Comparison of ENCODE assay signal across 16 cellular contexts in genomic region chr17:79226037-79226436, GRCh38.
DNase-seq lines count a peak whose midpoint lies in the region; ATAC-seq and TF ChIP-seq lines count a peak whose summit lies in the region.
"Had no signal": no experiment of that assay in that cellular context is flagged by ENCODE, and none has a peak within 500 bp of the region (broad histone marks: within the 10 kb centered on the region; RNA-seq: fewer than 3 reads in every experiment).

No MANE protein-coding gene starts in this region.

- H3K4me1 Mint-ChIP-seq in GM23338 (peaks cover 10% of the 10 kb centered on the region), endothelial cell (ENCODE audit: unreplicated experiment) (no peaks in the 10 kb centered on the region)
- H3K4me1 Mint-ChIP-seq: B cell; CD4-positive, CD25-positive, alpha-beta regulatory T cell had no signal

- no peaks in the 10 kb centered on the region for H3K9me3 Mint-ChIP-seq in GM23338
- no peaks in the 10 kb centered on the region for H3K9me3 Mint-ChIP-seq in endothelial cell (ENCODE audit: unreplicated experiment)
- H3K9me3 Mint-ChIP-seq: CD4-positive, CD25-positive, alpha-beta regulatory T cell; CD8-positive, alpha-beta T cell; H9 had no signal

- H2AFZ ChIP-seq in GM23338: no peak overlapping the region

- no peaks in the 10 kb centered on the region for H3K36me3 ChIP-seq in GM23338 (ENCODE audit: insufficient read depth)
- H3K36me3 ChIP-seq: BLaER1 had no signal

- no peak overlapping the region for H3K4me3 ChIP-seq in GM23338
- H3K4me3 ChIP-seq: BLaER1 had no signal

- H3K4me2 ChIP-seq in GM23338: no peak overlapping the region
- H3K4me2 ChIP-seq: BLaER1 had no signal

- H3F3A ChIP-seq in GM23338 (replicated peaks; ENCODE audit: low read depth): no peaks in the 10 kb centered on the region

- H3K27me3 Mint-ChIP-seq in GM23338 (ENCODE audit: insufficient read depth, low read depth, poor library complexity) (peaks cover 13% of the 10 kb centered on the region), endothelial cell (ENCODE audit: unreplicated experiment) (peaks cover 10% of the 10 kb centered on the region)

- CTCF ChIA-PET in RWPE1 (lab: Yijun Ruan, JAX): no interaction called here

- H4K20me1 ChIP-seq in GM23338 (replicated peaks; ENCODE audit: insufficient read depth): no peaks in the 10 kb centered on the region
- H4K20me1 ChIP-seq: BLaER1 had no signal

- ATAC-seq in GM23338: no peak
- ATAC-seq in HG02970 (IDR thresholded peaks at IDR 0.05; ENCODE audit: low FRiP score, unreplicated experiment): no peak
- ATAC-seq: CD8-positive, alpha-beta T cell; HCT116 had no signal

- POLR2A ChIA-PET in RWPE1 (lab: Yijun Ruan, JAX; ENCODE audit: low non-redundant PET): no interaction called here

- DNase-seq in GM23338 (ENCODE audit: low spot score) (no peak), RWPE1 (ENCODE audit: low spot score) (no peak), endothelial cell (ENCODE audit: low spot score) (no peak), NCI-H2081 (lab: John Stamatoyannopoulos, UW) (no peak)
- no peak for DNase-seq in activated naive CD4-positive, alpha-beta T cell (lab: John Stamatoyannopoulos, UW)
- DNase-seq: Caco-2; CD4-positive, CD25-positive, alpha-beta regulatory T cell; CD8-positive, alpha-beta T cell; DMS153; DND-41; H9 had no signal

- H3K9me2 ChIP-seq in GM23338 (ENCODE audit: insufficient read depth): no peaks in the 10 kb centered on the region

- H3K27ac ChIP-seq in GM23338 (ENCODE audit: low read depth) (no peak overlapping the region), RWPE1 (peak overlapping the region; percentile 99)
- H3K27ac ChIP-seq: BLaER1, C4-2B had no signal

- H3K36me3 Mint-ChIP-seq in GM23338 (ENCODE audit: low read depth) (no peaks in the 10 kb centered on the region; the same call in 2 of the 3 replicates), endothelial cell (ENCODE audit: low read depth, unreplicated experiment) (no peaks in the 10 kb centered on the region)
- H3K36me3 Mint-ChIP-seq: CD4-positive, CD25-positive, alpha-beta regulatory T cell; CD8-positive, alpha-beta T cell had no signal

- peaks cover 3% of the 10 kb centered on the region for H3K4me1 ChIP-seq in GM23338 (ENCODE audit: insufficient read depth)
- H3K4me1 ChIP-seq: Caco-2 had no signal

- TF ChIP-seq CTCF in GM23338 (conservative IDR thresholded peaks at IDR 0.05; ENCODE audit: low read depth in 2 of 2) (no peak), RWPE1 (conservative IDR thresholded peaks at IDR 0.05; ENCODE audit: low read depth) (no peak), endothelial cell (IDR thresholded peaks at IDR 0.05; ENCODE audit: unreplicated experiment) (no peak)

- H3K27me3 ChIP-seq in GM23338 (ENCODE audit: insufficient read depth): no peaks in the 10 kb centered on the region

- no peaks in the 10 kb centered on the region for H3K79me2 ChIP-seq in GM23338 (replicated peaks; ENCODE audit: insufficient read depth)

- H3K4me3 Mint-ChIP-seq in GM23338 (no peak overlapping the region), endothelial cell (ENCODE audit: unreplicated experiment) (no peak overlapping the region)
- H3K4me3 Mint-ChIP-seq: B cell; CD4-positive, CD25-positive, alpha-beta regulatory T cell; CD8-positive, alpha-beta T cell; H9 had no signal

- H3K27ac Mint-ChIP-seq in GM23338 (0 out of 2 replicates have a peak overlapping the region, but pooled peaks have one; percentile 30), endothelial cell (ENCODE audit: unreplicated experiment) (peak overlapping the region; percentile 44)
- H3K27ac Mint-ChIP-seq: B cell; CD4-positive, CD25-positive, alpha-beta regulatory T cell; CD8-positive, alpha-beta T cell; H9 had no signal

TF ChIP-seq in GM23338, 12 proteins besides CTCF, POLR2A, EP300 and RAD21:
- TF ChIP-seq CREB1 (CRISPR knock-in tag; IDR thresholded peaks at IDR 0.05; ENCODE audit: low read depth) (no peak), ETS1 (IDR thresholded peaks at IDR 0.05) (no peak)
